Comparison of ENCODE assay signal across 8 cellular contexts in the genomic region with DNA sequence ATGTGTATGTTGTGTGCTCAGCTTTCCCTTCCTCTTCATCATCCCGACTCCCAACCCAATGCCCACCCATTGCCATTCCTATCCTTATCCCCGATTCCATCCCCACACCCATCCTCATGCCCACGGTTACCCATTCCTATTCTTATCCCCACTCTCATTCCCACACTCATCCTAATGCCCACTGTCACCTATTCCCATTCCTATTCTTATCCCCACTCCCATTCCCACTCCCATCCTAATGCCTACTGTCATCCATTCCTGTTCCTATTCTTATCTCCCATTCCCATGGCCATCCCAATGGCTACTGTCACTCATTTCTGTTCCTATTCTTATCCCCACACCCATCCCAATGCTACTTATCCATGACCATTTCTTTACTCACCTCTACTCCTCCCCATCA.
"Had no signal": no experiment of that assay in that cellular context is flagged by ENCODE, and none has a peak within 500 bp of the region (broad histone marks: within the 10 kb centered on the region; RNA-seq: fewer than 3 reads in every experiment).

No MANE protein-coding gene starts in this region.

- ATAC-seq: GM12878 had no signal

- DNase-seq: GDM1, GF-D8 had no signal

- FAIRE-seq: G401.6, GM12878, GM12891, GM12892, GM18507, GM19239 had no signal

- H3K4me3 ChIP-seq: GM12878 had no signal
